ENCODE assay signal across 23 cellular contexts in the genomic region with DNA sequence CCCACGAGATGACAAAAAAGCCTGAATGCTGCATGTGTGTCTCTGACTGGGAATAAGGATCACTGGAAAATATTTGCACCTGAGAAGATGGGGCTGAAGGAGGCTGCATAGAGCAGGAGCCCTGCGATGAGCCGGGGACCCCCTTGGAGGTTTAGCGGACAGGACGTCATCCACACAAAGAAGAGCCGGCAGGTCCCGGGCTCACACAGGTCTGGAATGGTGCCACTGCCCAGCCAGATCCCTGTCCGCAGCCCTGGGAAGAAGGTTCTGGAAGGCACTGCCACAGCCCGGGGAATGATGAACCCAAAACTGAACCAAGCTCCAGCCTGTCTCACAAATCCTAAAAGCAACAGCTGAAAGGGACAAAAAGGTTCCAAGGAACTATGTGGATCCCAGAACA.
DNase-seq lines count a peak whose midpoint lies in the region; ATAC-seq and TF ChIP-seq lines count a peak whose summit lies in the region.
"Had no signal": no experiment of that assay in that cellular context is flagged by ENCODE, and none has a peak within 500 bp of the region (broad histone marks: within the 10 kb centered on the region; RNA-seq: fewer than 3 reads in every experiment).

No MANE protein-coding gene starts in this region.

- CTCF ChIA-PET in SK-N-SH (lab: Yijun Ruan, JAX), result no interaction called here
- CTCF ChIA-PET in naive thymus-derived CD4-positive, alpha-beta T cell (lab: Charles Lee), result no interaction called here

- no peaks in the 10 kb centered on the region for H3K9me3 ChIP-seq in SK-N-SH
- no peaks in the 10 kb centered on the region for H3K9me3 ChIP-seq in CD4-positive, CD25-positive, alpha-beta regulatory T cell (ENCODE audit: control insufficient read depth in 2 of 2, low read length in 2 of 2)
- no peaks in the 10 kb centered on the region for H3K9me3 ChIP-seq in naive thymus-derived CD4-positive, alpha-beta T cell (ENCODE audit: control insufficient read depth in 2 of 3, low read length in 3 of 3)
- H3K9me3 ChIP-seq: body of pancreas, colonic mucosa, lower lobe of right lung, spleen, stomach, tibial nerve had no signal

- H3K79me2 ChIP-seq in SK-N-SH (ENCODE audit: insufficient read depth), result peaks cover 92% of the 10 kb centered on the region

- H3K4me1 Mint-ChIP-seq in CD4-positive, CD25-positive, alpha-beta regulatory T cell, result peaks cover 22 to 87% (median 58%) of the 10 kb centered on the region in 4 donors
- peaks cover 47% of the 10 kb centered on the region for H3K4me1 Mint-ChIP-seq in activated T-helper 2 cell treated with anti-CD3 and anti-CD28 coated beads, Interferon-gamma antibody, Interleukin-2, Interleukin-4, amounts not matched to agents 10 μg/mL and 5 μg/mL and 100 μg/mL, durations not matched to agents 14 hours and 24 hours and 36 hours (ENCODE audit: low read depth)
- H3K4me1 Mint-ChIP-seq in naive thymus-derived CD4-positive, alpha-beta T cell, result peaks cover 55 to 89% (median 73%) of the 10 kb centered on the region in 7 donors

- intact Hi-C loops in activated T-helper 2 cell treated with anti-CD3 and anti-CD28 coated beads, Interferon-gamma antibody, Interleukin-2, Interleukin-4, amounts not matched to agents 10 μg/mL and 5 μg/mL and 100 μg/mL, durations not matched to agents 14 hours and 24 hours and 36 hours (cut with micrococcal nuclease), result loop anchor here (2.0 kb wide), 1 partner anchor 28 kb away; no protein-coding TSS in a partner anchor
- intact Hi-C loops in naive thymus-derived CD4-positive, alpha-beta T cell (cut with micrococcal nuclease), result loop anchor here in 1 of 2 donors (5.0 kb wide), 1 partner anchor 36 kb away; no protein-coding TSS in a partner anchor

- H3K36me3 ChIP-seq in SK-N-SH (replicated peaks in 1 of 2; ENCODE audit: control insufficient read depth in 1 of 2, insufficient read depth in 2 of 2, low read length in 1 of 2), result no peaks in the 10 kb centered on the region
- H3K36me3 ChIP-seq in CD4-positive, CD25-positive, alpha-beta regulatory T cell (ENCODE audit: control insufficient read depth, insufficient read depth, low read length), result peaks cover 8% of the 10 kb centered on the region
- peaks cover 0 to 4% (median 0%) of the 10 kb centered on the region in 3 experiments for H3K36me3 ChIP-seq in naive thymus-derived CD4-positive, alpha-beta T cell (ENCODE audit: control insufficient read depth in 2 of 3, insufficient read depth in 3 of 3, low read length in 3 of 3)
- H3K36me3 ChIP-seq: colonic mucosa, lower lobe of right lung, stomach, tibial nerve had no signal

- no peaks in the 10 kb centered on the region for H3K27me3 Mint-ChIP-seq in CD4-positive, CD25-positive, alpha-beta regulatory T cell
- H3K27me3 Mint-ChIP-seq in activated T-helper 2 cell treated with anti-CD3 and anti-CD28 coated beads, Interferon-gamma antibody, Interleukin-2, Interleukin-4, amounts not matched to agents 10 μg/mL and 5 μg/mL and 100 μg/mL, durations not matched to agents 14 hours and 24 hours and 36 hours (ENCODE audit: low read depth), result no peaks in the 10 kb centered on the region
- H3K27me3 Mint-ChIP-seq in naive thymus-derived CD4-positive, alpha-beta T cell, result no peaks in the 10 kb centered on the region
- H3K27me3 Mint-ChIP-seq: activated CD8-positive, alpha-beta T cell treated with anti-CD3 and anti-CD28 coated beads for 36 hours; activated naive CD8-positive, alpha-beta T cell treated with anti-CD3 and anti-CD28 coated beads, Interleukin-2, amount 10 ng/mL, durations not matched to agents 7 days and 5 days had no signal

- no peak for ATAC-seq in SK-N-SH treated with all-trans-retinoic acid at 6 μM for 48 hours
- ATAC-seq in CD4-positive, CD25-positive, alpha-beta regulatory T cell (ENCODE audit: low read depth in 2 of 2), result no peak
- no peak for ATAC-seq in naive thymus-derived CD4-positive, alpha-beta T cell
- ATAC-seq in GM21367 (IDR thresholded peaks at IDR 0.05; ENCODE audit: unreplicated experiment), result no peak
- ATAC-seq: body of pancreas, lower lobe of right lung, PC-3 had no signal

- no peaks in the 10 kb centered on the region for H3K9me2 ChIP-seq in SK-N-SH

- H3K4me2 ChIP-seq in SK-N-SH, result no peak overlapping the region

- WGBS in SK-N-SH (ENCODE audit: low lambda C conversion rate), result 95% methylated on average over 8 of the region's 9 CpGs

- H3K27me3 ChIP-seq in SK-N-SH (ENCODE audit: insufficient read depth), result no peaks in the 10 kb centered on the region
- no peaks in the 10 kb centered on the region for H3K27me3 ChIP-seq in CD4-positive, CD25-positive, alpha-beta regulatory T cell (ENCODE audit: control insufficient read depth, insufficient read depth, low read length)
- H3K27me3 ChIP-seq in naive thymus-derived CD4-positive, alpha-beta T cell (ENCODE audit: control insufficient read depth in 2 of 2, insufficient read depth in 2 of 2, low read length in 2 of 2), result no peaks in the 10 kb centered on the region
- H3K27me3 ChIP-seq: body of pancreas, colonic mucosa, spleen, stomach, tibial nerve had no signal

- H2AFZ ChIP-seq in SK-N-SH (ENCODE audit: low read depth), result no peak overlapping the region

- no peak for TF ChIP-seq EP300 in SK-N-SH (IDR thresholded peaks at IDR 0.05; ENCODE audit: borderline replicate concordance in 1 of 2, low read depth in 1 of 2, low read length in 1 of 2)

- peak overlapping the region in 3 of 4 donors; percentile 44 to 72 (median 70) for H3K4me3 Mint-ChIP-seq in CD4-positive, CD25-positive, alpha-beta regulatory T cell
- H3K4me3 Mint-ChIP-seq in activated T-helper 2 cell treated with anti-CD3 and anti-CD28 coated beads, Interferon-gamma antibody, Interleukin-2, Interleukin-4, amounts not matched to agents 10 μg/mL and 5 μg/mL and 100 μg/mL, durations not matched to agents 14 hours and 24 hours and 36 hours (ENCODE audit: low read depth), result no peak overlapping the region
- H3K4me3 Mint-ChIP-seq in naive thymus-derived CD4-positive, alpha-beta T cell, result peak overlapping the region; percentile 17 to 82 (median 69)
- H3K4me3 Mint-ChIP-seq: activated CD8-positive, alpha-beta T cell treated with anti-CD3 and anti-CD28 coated beads for 36 hours had no signal

- DNase-seq in SK-N-SH (peak; percentile 21), NCI-H128 (lab: John Stamatoyannopoulos, UW; ENCODE audit: unreplicated experiment) (no peak)
- no peak for DNase-seq in CD4-positive, CD25-positive, alpha-beta regulatory T cell
- no peak for DNase-seq in activated T-helper 2 cell treated with anti-CD3 and anti-CD28 coated beads, Interferon-gamma antibody, Interleukin-2, Interleukin-4, amounts not matched to agents 10 μg/mL and 5 μg/mL and 100 μg/mL, durations not matched to agents 14 hours and 24 hours and 36 hours (ENCODE audit: low spot score)
- no peak for DNase-seq in naive thymus-derived CD4-positive, alpha-beta T cell
- DNase-seq in stimulated activated CD4-positive, alpha-beta T cell treated with anti-CD3 and anti-CD28 coated beads, Interleukin-1b, Interleukin-23, amount 100 ng/mL, for 48 hours, result no peak
- DNase-seq: activated naive CD8-positive, alpha-beta T cell treated with anti-CD3 and anti-CD28 coated beads, Interleukin-2, amount 10 ng/mL, durations not matched to agents 7 days and 5 days; body of pancreas; Calu3; colonic mucosa; lower lobe of right lung; NCI-H1092 treated with DMSO at 0.1 percent for 48 hours; NCI-H2029; NCI-H226; PC-3; spleen; stomach had no signal

- TF ChIP-seq CTCF in SK-N-SH (IDR thresholded peaks at IDR 0.05), result no peak

- POLR2A ChIA-PET in SK-N-SH (lab: Yijun Ruan, JAX), result no interaction called here
- POLR2A ChIA-PET in naive thymus-derived CD4-positive, alpha-beta T cell (lab: Charles Lee), result interaction anchor here (0.6 to 0.7 kb wide), 2 partner anchors 82 to 155 kb away, joined by 3 read pairs; no protein-coding TSS in a partner anchor

- peaks cover 96% of the 10 kb centered on the region for H4K20me1 ChIP-seq in SK-N-SH (ENCODE audit: insufficient read depth)

- no peaks in the 10 kb centered on the region for H3F3A ChIP-seq in SK-N-SH (replicated peaks; ENCODE audit: insufficient read depth)

- H3K9ac ChIP-seq in SK-N-SH, result no peak overlapping the region

- H3K27ac ChIP-seq in SK-N-SH (ENCODE audit: low read depth in 2 of 2, low read length in 1 of 2), result no peak overlapping the region
- H3K27ac ChIP-seq in CD4-positive, CD25-positive, alpha-beta regulatory T cell (ENCODE audit: insufficient read depth, low read length, poor library complexity, severe bottlenecking), result peak overlapping the region; percentile 30
- peak overlapping the region; percentile 13 for H3K27ac ChIP-seq in naive thymus-derived CD4-positive, alpha-beta T cell (ENCODE audit: low read depth, low read length)
- H3K27ac ChIP-seq: 22Rv1, body of pancreas, colonic mucosa, lower lobe of right lung, tibial nerve, VCaP had no signal

- peaks cover under 1 to 7% of the 10 kb centered on the region in 2 experiments; a peak in 1 of 4 replicates for H3K4me1 ChIP-seq in SK-N-SH (ENCODE audit: control insufficient read depth in 1 of 2, insufficient read depth in 2 of 2, low read depth in 1 of 2, low read length in 1 of 2)
- peaks cover 44% of the 10 kb centered on the region for H3K4me1 ChIP-seq in CD4-positive, CD25-positive, alpha-beta regulatory T cell (ENCODE audit: control insufficient read depth, insufficient read depth, low read length, poor library complexity, severe bottlenecking)
- H3K4me1 ChIP-seq in naive thymus-derived CD4-positive, alpha-beta T cell (ENCODE audit: control insufficient read depth in 2 of 2, insufficient read depth in 2 of 2, low read length in 2 of 2), result peaks cover 21 to 43% of the 10 kb centered on the region in 2 donors

- peaks cover 0 to 2% (median 0%) of the 10 kb centered on the region in 7 donors for H3K9me3 Mint-ChIP-seq in CD4-positive, CD25-positive, alpha-beta regulatory T cell
- no peaks in the 10 kb centered on the region for H3K9me3 Mint-ChIP-seq in activated T-helper 2 cell treated with anti-CD3 and anti-CD28 coated beads, Interferon-gamma antibody, Interleukin-2, Interleukin-4, amounts not matched to agents 10 μg/mL and 5 μg/mL and 100 μg/mL, durations not matched to agents 14 hours and 24 hours and 36 hours
- peaks cover 0 to 5% (median 3%) of the 10 kb centered on the region in 11 donors for H3K9me3 Mint-ChIP-seq in naive thymus-derived CD4-positive, alpha-beta T cell
- H3K9me3 Mint-ChIP-seq: activated CD8-positive, alpha-beta T cell treated with anti-CD3 and anti-CD28 coated beads for 36 hours; activated naive CD8-positive, alpha-beta T cell treated with anti-CD3 and anti-CD28 coated beads, Interleukin-2, amount 10 ng/mL, durations not matched to agents 7 days and 5 days had no signal

- peaks cover 14% of the 10 kb centered on the region for H3K36me3 Mint-ChIP-seq in CD4-positive, CD25-positive, alpha-beta regulatory T cell
- H3K36me3 Mint-ChIP-seq in activated T-helper 2 cell treated with anti-CD3 and anti-CD28 coated beads, Interferon-gamma antibody, Interleukin-2, Interleukin-4, amounts not matched to agents 10 μg/mL and 5 μg/mL and 100 μg/mL, durations not matched to agents 14 hours and 24 hours and 36 hours (ENCODE audit: low read depth), result peaks cover 36% of the 10 kb centered on the region
- peaks cover 4 to 23% (median 21%) of the 10 kb centered on the region in 5 donors for H3K36me3 Mint-ChIP-seq in naive thymus-derived CD4-positive, alpha-beta T cell

- TF ChIP-seq RAD21 in SK-N-SH (IDR thresholded peaks at IDR 0.05; ENCODE audit: low read length), result no peak

- no peak overlapping the region for H3K4me3 ChIP-seq in SK-N-SH (ENCODE audit: low read depth in 2 of 2, low read length in 1 of 2)
- no peak overlapping the region for H3K4me3 ChIP-seq in CD4-positive, CD25-positive, alpha-beta regulatory T cell (ENCODE audit: low read depth, low read length)
- H3K4me3 ChIP-seq in naive thymus-derived CD4-positive, alpha-beta T cell (ENCODE audit: low read length), result no peak overlapping the region
- H3K4me3 ChIP-seq: body of pancreas, colonic mucosa, lower lobe of right lung, spleen, stomach, tibial nerve had no signal

- peak overlapping the region in 1 of 3 donors; percentile 68 for H3K27ac Mint-ChIP-seq in CD4-positive, CD25-positive, alpha-beta regulatory T cell
- peak overlapping the region; percentile 59 for H3K27ac Mint-ChIP-seq in activated T-helper 2 cell treated with anti-CD3 and anti-CD28 coated beads, Interferon-gamma antibody, Interleukin-2, Interleukin-4, amounts not matched to agents 10 μg/mL and 5 μg/mL and 100 μg/mL, durations not matched to agents 14 hours and 24 hours and 36 hours
- peak overlapping the region in 8 of 9 donors; percentile 52 to 90 (median 78) for H3K27ac Mint-ChIP-seq in naive thymus-derived CD4-positive, alpha-beta T cell

Comparison
In these comparisons a context has a peak if more than half of its experiments do, and no peak if none do; other contexts are left out.
1. H3K27ac ChIP-seq: peak in CD4-positive, CD25-positive, alpha-beta regulatory T cell (single experiment) and naive thymus-derived CD4-positive, alpha-beta T cell (single experiment); none in SK-N-SH (0 of 2).